25 cellular contexts compared by ENCODE assay signal in the genomic region with DNA sequence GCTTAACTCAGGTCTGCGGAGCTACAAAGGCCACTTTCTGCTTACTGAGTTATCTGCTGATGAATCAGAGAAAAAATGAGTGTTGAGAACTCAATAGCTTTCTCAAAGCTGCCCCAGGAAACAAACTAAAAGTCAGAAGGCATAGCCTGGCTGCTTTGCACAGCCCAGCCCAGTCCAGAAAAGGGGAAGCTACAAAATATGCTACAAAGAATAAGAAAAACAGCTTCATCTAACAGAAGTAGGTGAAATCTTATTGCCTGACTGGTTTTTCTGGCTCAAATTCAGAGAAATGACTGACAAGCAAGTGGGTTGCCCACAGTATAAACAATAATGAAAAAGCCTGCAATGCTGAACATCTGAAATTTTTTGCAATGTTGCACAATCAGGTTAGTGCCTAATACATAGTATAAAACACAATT.
DNase-seq lines count a peak whose midpoint lies in the region; ATAC-seq and TF ChIP-seq lines count a peak whose summit lies in the region.
"Had no signal": no experiment of that assay in that cellular context is flagged by ENCODE, and none has a peak within 500 bp of the region (broad histone marks: within the 10 kb centered on the region; RNA-seq: fewer than 3 reads in every experiment).

No MANE protein-coding gene starts in this region.

- no peak overlapping the region for H2BK20ac ChIP-seq in IMR-90 (ENCODE audit: low read depth, low read length)

- H3K4me2 ChIP-seq in IMR-90 (ENCODE audit: low read depth, low read length): no peak overlapping the region

- H3K27ac Mint-ChIP-seq in mesothelial cell of epicardium: peak overlapping the region; percentile 67
- H3K27ac Mint-ChIP-seq: endodermal cell; memory B cell; stimulated activated memory B cell treated with anti-CD40 and anti-IgM and Interleukin-4, amounts not matched to agents 10 μg/mL and 1 μg/mL and 100 μg/mL, for 72 hours had no signal

- H2BK120ac ChIP-seq in IMR-90 (ENCODE audit: low read depth, low read length): no peak overlapping the region

- no peak overlapping the region for H3K4ac ChIP-seq in IMR-90 (ENCODE audit: low read depth, low read length)

- BruUV-seq in IMR-90 (replicated peaks; lab: Mats Ljungman, UMichigan): no TSS peak

- H3K36me3 ChIP-seq in IMR-90 (ENCODE audit: control insufficient read depth, insufficient read depth, low read length) (no peaks in the 10 kb centered on the region), RWPE2 (ENCODE audit: low read depth) (no peaks in the 10 kb centered on the region), esophagus squamous epithelium (no peaks in the 10 kb centered on the region), SJCRH30 (no peaks in the 10 kb centered on the region)
- H3K36me3 ChIP-seq: spleen, thoracic aorta had no signal

- no peaks in the 10 kb centered on the region for H3K27me3 Mint-ChIP-seq in mesothelial cell of epicardium (ENCODE audit: low read depth)
- H3K27me3 Mint-ChIP-seq: stimulated activated memory B cell treated with anti-CD40 and anti-IgM and Interleukin-4, amounts not matched to agents 10 μg/mL and 1 μg/mL and 100 μg/mL, for 72 hours had no signal

- TF ChIP-seq POLR2A in IMR-90 (IDR thresholded peaks at IDR 0.05; ENCODE audit: low read depth, low read length) (no peak), esophagus squamous epithelium (IDR thresholded peaks at IDR 0.05) (no peak)

- dilution Hi-C loops in IMR-90 (cut with HindIII; ENCODE audit: low sequenced_read_pairs, unreplicated experiment): no loop called here

- no peak overlapping the region for H3K56ac ChIP-seq in IMR-90 (ENCODE audit: extremely low read depth, insufficient read depth, low read length)

- no peak; the same call in 1 of the 2 replicates for ATAC-seq in IMR-90 (ENCODE audit: low read depth)
- ATAC-seq in RWPE2 (ENCODE audit: low read depth): peak; percentile 62
- ATAC-seq in esophagus mucosa: peak; percentile 63
- no peak for ATAC-seq in HG03432 (IDR thresholded peaks at IDR 0.05; ENCODE audit: unreplicated experiment)
- ATAC-seq: stimulated activated memory B cell treated with anti-CD40 and anti-IgM and Interleukin-4, amounts not matched to agents 10 μg/mL and 1 μg/mL and 100 μg/mL, for 72 hours had no signal

- no peak overlapping the region for H2AK5ac ChIP-seq in IMR-90 (ENCODE audit: low read depth, low read length)

- peaks cover 49% of the 10 kb centered on the region for H3K4me1 Mint-ChIP-seq in mesothelial cell of epicardium
- H3K4me1 Mint-ChIP-seq: endodermal cell; memory B cell; stimulated activated memory B cell treated with anti-CD40 and anti-IgM and Interleukin-4, amounts not matched to agents 10 μg/mL and 1 μg/mL and 100 μg/mL, for 72 hours had no signal

- intact Hi-C loops in IMR-90 (cut with micrococcal nuclease): no loop called here
- intact Hi-C loops in esophagus squamous epithelium (cut with DNase I): no loop called here

- TF ChIP-seq RAD21 in IMR-90 (IDR thresholded peaks at IDR 0.05; ENCODE audit: low read length): no peak

- no peak overlapping the region for H3K23ac ChIP-seq in IMR-90 (ENCODE audit: low read depth, low read length)

- DNase-seq in IMR-90 (peak; percentile 16), RWPE2 (ENCODE audit: low spot score) (no peak), mesothelial cell of epicardium (ENCODE audit: low spot score in 2 of 2, unreplicated experiment in 2 of 2) (no peak), T-helper 2 cell (no peak), esophagus squamous epithelium (lab: John Stamatoyannopoulos, UW) (no peak), SJCRH30 (no peak)
- DNase-seq: ACHN; activated CD4-positive, alpha-beta T cell treated with anti-CD3 and anti-CD28 coated beads for 4 hours; activated CD8-positive, alpha-beta memory T cell treated with anti-CD3 and anti-CD28 coated beads for 24 hours; activated gamma-delta T cell; activated T-cell treated with anti-CD3 and anti-CD28 coated beads, Interleukin-2, amount 50 U/mL, for 1 hour; cortex of kidney; endodermal cell; left cardiac atrium; NCI-H1417; NCI-H2081 treated with DMSO at 0.1 percent for 48 hours; occipital lobe; SIG-M5; spleen; stimulated activated CD4-positive, alpha-beta T cell treated with anti-CD3 and anti-CD28 coated beads, Interleukin-2, amount 100 ng/mL, for 48 hours had no signal

- H2AK9ac ChIP-seq in IMR-90 (replicated peaks; ENCODE audit: low read depth, low read length, poor library complexity): no peak overlapping the region

- no peak overlapping the region for H2AFZ ChIP-seq in IMR-90 (replicated peaks; ENCODE audit: low read length, poor library complexity)

- H4K8ac ChIP-seq in IMR-90 (ENCODE audit: low read depth in 2 of 2, low read length in 2 of 2): no peak overlapping the region

- POLR2A ChIA-PET in IMR-90 (lab: Charles Lee; ENCODE audit: unreplicated experiment): no interaction called here

- H3K9me1 ChIP-seq in IMR-90 (ENCODE audit: insufficient read depth, low read length): no peaks in the 10 kb centered on the region

- no peak overlapping the region for H2BK5ac ChIP-seq in IMR-90 (ENCODE audit: low read depth, low read length, poor library complexity, severe bottlenecking)

- no peak overlapping the region for H3K4me3 Mint-ChIP-seq in mesothelial cell of epicardium
- H3K4me3 Mint-ChIP-seq: endodermal cell; memory B cell; stimulated activated memory B cell treated with anti-CD40 and anti-IgM and Interleukin-4, amounts not matched to agents 10 μg/mL and 1 μg/mL and 100 μg/mL, for 72 hours had no signal

- no peaks in the 10 kb centered on the region for H3K36me3 Mint-ChIP-seq in mesothelial cell of epicardium
- H3K36me3 Mint-ChIP-seq: memory B cell; stimulated activated memory B cell treated with anti-CD40 and anti-IgM and Interleukin-4, amounts not matched to agents 10 μg/mL and 1 μg/mL and 100 μg/mL, for 72 hours had no signal

- TF ChIP-seq CTCF in IMR-90 (conservative IDR thresholded peaks at IDR 0.05; ENCODE audit: low read depth, low read length) (no peak), RWPE2 (IDR thresholded peaks at IDR 0.05; ENCODE audit: poor library complexity, severe bottlenecking) (no peak), mesothelial cell of epicardium (IDR thresholded peaks at IDR 0.05; ENCODE audit: unreplicated experiment) (no peak), esophagus squamous epithelium (IDR thresholded peaks at IDR 0.05) (no peak)

- H3K9ac ChIP-seq in IMR-90 (ENCODE audit: low read depth, low read length): no peak overlapping the region

- H4K91ac ChIP-seq in IMR-90 (ENCODE audit: insufficient read depth, low read depth, low read length): no peak overlapping the region

- no peak overlapping the region for H2BK15ac ChIP-seq in IMR-90 (ENCODE audit: low read depth, low read length)

- H3K9me3 ChIP-seq in IMR-90 (ENCODE audit: control insufficient read depth, insufficient read depth, low read length) (no peaks in the 10 kb centered on the region), RWPE2 (ENCODE audit: severe bottlenecking) (no peaks in the 10 kb centered on the region), esophagus squamous epithelium (no peaks in the 10 kb centered on the region), SJCRH30 (replicated peaks) (no peaks in the 10 kb centered on the region)
- H3K9me3 ChIP-seq: spleen, thoracic aorta had no signal

- in situ Hi-C loops in IMR-90 (cut with MboI; ENCODE audit: low sequenced_read_pairs): no loop called here

- H3K27ac ChIP-seq in IMR-90 (ENCODE audit: insufficient read depth, low read length) (no peak overlapping the region), RWPE2 (ENCODE audit: poor library complexity, severe bottlenecking) (peak overlapping the region; percentile 27), esophagus squamous epithelium (no peak overlapping the region), SJCRH30 (no peak overlapping the region)
- H3K27ac ChIP-seq: spleen, thoracic aorta had no signal

- no peaks in the 10 kb centered on the region for H3K79me1 ChIP-seq in IMR-90 (ENCODE audit: low read depth in 1 of 2, low read length in 2 of 2)

- H3K18ac ChIP-seq in IMR-90 (ENCODE audit: low read depth, low read length): no peak overlapping the region

- H3K4me1 ChIP-seq in IMR-90 (ENCODE audit: control insufficient read depth, insufficient read depth, low read length): no peaks in the 10 kb centered on the region
- peaks cover 17% of the 10 kb centered on the region for H3K4me1 ChIP-seq in RWPE2 (ENCODE audit: insufficient read depth, poor library complexity, severe bottlenecking)
- H3K4me1 ChIP-seq in esophagus squamous epithelium: peaks cover 4 to 44% (median 6%) of the 10 kb centered on the region in 3 donors
- H3K4me1 ChIP-seq in SJCRH30: no peaks in the 10 kb centered on the region
- H3K4me1 ChIP-seq: spleen had no signal

- H3K14ac ChIP-seq in IMR-90 (replicated peaks; ENCODE audit: low read depth, low read length): no peak overlapping the region

- H4K5ac ChIP-seq in IMR-90 (ENCODE audit: low read depth, low read length): no peak overlapping the region

- CTCF ChIA-PET in IMR-90 (lab: Yijun Ruan, JAX): interaction anchor here (1.6 kb wide), 1 partner anchor 9 kb away, joined by 5 read pairs; no protein-coding TSS in a partner anchor

- WGBS in IMR-90 (ENCODE audit: extremely low coverage in 2 of 2, insufficient read length in 1 of 2), 2 experiments: 80% methylated on average over 1 of the region's 1 CpG; no CpG with 5 or more reads in 1 of the 2 experiments
- WGBS in esophagus squamous epithelium, 2 donors: 30 to 50% methylated on average over 1 of the region's 1 CpG

- H3K27me3 ChIP-seq in IMR-90 (ENCODE audit: control insufficient read depth, insufficient read depth, low read length) (no peaks in the 10 kb centered on the region), RWPE2 (ENCODE audit: insufficient read depth, poor library complexity, severe bottlenecking) (no peaks in the 10 kb centered on the region), esophagus squamous epithelium (no peaks in the 10 kb centered on the region), SJCRH30 (no peaks in the 10 kb centered on the region; the same call in 1 of the 2 replicates)
- H3K27me3 ChIP-seq: spleen had no signal

- peaks cover 4% of the 10 kb centered on the region for H3K9me3 Mint-ChIP-seq in mesothelial cell of epicardium
- H3K9me3 Mint-ChIP-seq: endodermal cell; stimulated activated memory B cell treated with anti-CD40 and anti-IgM and Interleukin-4, amounts not matched to agents 10 μg/mL and 1 μg/mL and 100 μg/mL, for 72 hours had no signal

- no peaks in the 10 kb centered on the region for H4K20me1 ChIP-seq in IMR-90 (ENCODE audit: insufficient read depth, low read length)

- H3K4me3 ChIP-seq in IMR-90 (ENCODE audit: insufficient read depth, low read depth, low read length) (no peak overlapping the region), RWPE2 (ENCODE audit: severe bottlenecking) (no peak overlapping the region), esophagus squamous epithelium (no peak overlapping the region), SJCRH30 (no peak overlapping the region)
- H3K4me3 ChIP-seq: spleen, thoracic aorta had no signal

TF ChIP-seq in IMR-90, 13 proteins besides CTCF, POLR2A, EP300 and RAD21 (continues in another document):
- TF ChIP-seq SMC3 (IDR thresholded peaks at IDR 0.05; ENCODE audit: low read depth, low read length) (no peak), RFX5 (IDR thresholded peaks at IDR 0.05; ENCODE audit: low read depth, low read length) (no peak), NFE2L2 (IDR thresholded peaks at IDR 0.05; ENCODE audit: low read depth, low read length) (no peak)

Comparison
In these comparisons a context has a peak if more than half of its experiments do, and no peak if none do; other contexts are left out.
1. ATAC-seq: peak in RWPE2 (single experiment) and esophagus mucosa (single experiment); none in IMR-90 (single experiment) and HG03432 (single experiment).